In the genomic region with DNA sequence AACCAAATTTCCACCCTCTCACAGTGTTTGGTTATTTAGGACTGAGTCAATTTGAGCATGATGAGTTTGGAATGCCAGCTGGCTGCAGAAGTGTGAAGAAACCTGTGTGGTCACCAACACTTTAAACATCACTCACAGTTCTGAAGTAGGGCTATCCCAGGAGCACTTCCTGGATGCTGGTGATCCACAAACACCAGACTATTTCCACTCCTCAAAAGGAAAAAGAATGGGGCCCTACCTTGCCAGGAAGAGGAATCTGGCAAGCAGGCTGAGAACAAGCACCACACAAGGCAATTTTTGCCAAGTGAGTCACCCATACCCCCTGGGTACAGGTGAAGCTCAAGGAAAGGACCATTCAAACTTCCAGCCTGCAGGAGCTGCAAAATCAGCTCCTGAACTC, we compare ENCODE assay signal across 10 cellular contexts.
A peak's percentile ranks its signal among the peaks of the same experiment; 100 is the strongest.
DNase-seq lines count a peak whose midpoint lies in the region; ATAC-seq, FAIRE-seq and TF ChIP-seq lines count a peak whose summit lies in the region.
"Had no signal": no experiment of that assay in that cellular context is flagged by ENCODE, and none has a peak within 500 bp of the region (broad histone marks: within the 10 kb centered on the region; RNA-seq: fewer than 3 reads in every experiment).

No MANE protein-coding gene starts in this region.

- H3K27ac ChIP-seq in DOHH2 (ENCODE audit: low read depth, low read length) (peak overlapping the region; percentile 57), lower lobe of right lung (no peak overlapping the region), kidney (ENCODE audit: low read depth in 2 of 2, low read length in 2 of 2) (no peak overlapping the region), prostate gland (no peak overlapping the region)
- H3K27ac ChIP-seq: tibial artery had no signal

- H3K4me1 ChIP-seq in DOHH2 (ENCODE audit: control insufficient read depth, low read length) (peaks cover 53% of the 10 kb centered on the region), lower lobe of right lung (peaks cover 31% of the 10 kb centered on the region), kidney (ENCODE audit: control insufficient read depth in 1 of 2, insufficient read depth in 1 of 2, low read depth in 1 of 2, low read length in 2 of 2) (no peaks in the 10 kb centered on the region), prostate gland (replicated peaks) (no peaks in the 10 kb centered on the region)

- TF ChIP-seq CTCF in DOHH2 (IDR thresholded peaks at IDR 0.05; ENCODE audit: low read depth, low read length, poor library complexity, severe bottlenecking) (no peak), lower lobe of right lung (IDR thresholded peaks at IDR 0.05) (no peak), kidney (IDR thresholded peaks at IDR 0.05; ENCODE audit: borderline replicate concordance, extremely low read depth, insufficient read depth) (no peak), prostate gland (IDR thresholded peaks at IDR 0.05) (no peak)

- no peak for TF ChIP-seq POLR2A in prostate gland (IDR thresholded peaks at IDR 0.05)

- peaks cover 83% of the 10 kb centered on the region for H3K4me1 Mint-ChIP-seq in activated T-helper 2 cell treated with anti-CD3 and anti-CD28 coated beads, Interferon-gamma antibody, Interleukin-2, Interleukin-4, amounts not matched to agents 10 μg/mL and 5 μg/mL and 100 μg/mL, durations not matched to agents 14 hours and 24 hours and 36 hours (ENCODE audit: low read depth)

- FAIRE-seq in HTR-8/SVneo (lab: Jason Lieb, UNC) = peak; percentile 48
- no peak for FAIRE-seq in kidney (lab: Jason Lieb, UNC)
- FAIRE-seq: islet of Langerhans had no signal

- H4K20me1 ChIP-seq in DOHH2 (ENCODE audit: control insufficient read depth, insufficient read depth, low read depth, low read length) = no peaks in the 10 kb centered on the region

- H3K27me3 ChIP-seq in DOHH2 (ENCODE audit: control insufficient read depth, low read length) (no peaks in the 10 kb centered on the region), lower lobe of right lung (ENCODE audit: low read depth) (no peaks in the 10 kb centered on the region), prostate gland (replicated peaks; ENCODE audit: insufficient read depth) (no peaks in the 10 kb centered on the region)
- H3K27me3 ChIP-seq: tibial artery had no signal

- H3K9ac ChIP-seq in kidney (ENCODE audit: low read length in 2 of 2) = no peak overlapping the region

- H3K4me3 ChIP-seq in DOHH2 (ENCODE audit: low read length) (peak overlapping the region; percentile 39), lower lobe of right lung (no peak overlapping the region), kidney (ENCODE audit: low read length in 2 of 2) (no peak overlapping the region), prostate gland (no peak overlapping the region)
- H3K4me3 ChIP-seq: tibial artery had no signal

- peak overlapping the region; percentile 61 for H3K4me2 ChIP-seq in DOHH2 (ENCODE audit: low read length)

- no peak for DNase-seq in HTR-8/SVneo (ENCODE audit: insufficient read length, low spot score)
- no peak for DNase-seq in activated T-helper 2 cell treated with anti-CD3 and anti-CD28 coated beads, Interferon-gamma antibody, Interleukin-2, Interleukin-4, amounts not matched to agents 10 μg/mL and 5 μg/mL and 100 μg/mL, durations not matched to agents 14 hours and 24 hours and 36 hours (ENCODE audit: low spot score)
- no peak for DNase-seq in lower lobe of right lung
- DNase-seq in cerebellar nuclear complex (lab: John Stamatoyannopoulos, UW) = no peak
- DNase-seq in kidney = no peak
- no peak for DNase-seq in prostate gland (ENCODE audit: low spot score)
- DNase-seq in NCI-H1436 (lab: John Stamatoyannopoulos, UW) = no peak
- DNase-seq: tibial artery had no signal

- peaks cover 12% of the 10 kb centered on the region for H3K36me3 Mint-ChIP-seq in activated T-helper 2 cell treated with anti-CD3 and anti-CD28 coated beads, Interferon-gamma antibody, Interleukin-2, Interleukin-4, amounts not matched to agents 10 μg/mL and 5 μg/mL and 100 μg/mL, durations not matched to agents 14 hours and 24 hours and 36 hours (ENCODE audit: low read depth)

- ATAC-seq in lower lobe of right lung = peak; percentile 61 to 63

- peaks cover 6% of the 10 kb centered on the region for H3F3A ChIP-seq in DOHH2 (ENCODE audit: control insufficient read depth, insufficient read depth)

- H3K27me3 Mint-ChIP-seq in activated T-helper 2 cell treated with anti-CD3 and anti-CD28 coated beads, Interferon-gamma antibody, Interleukin-2, Interleukin-4, amounts not matched to agents 10 μg/mL and 5 μg/mL and 100 μg/mL, durations not matched to agents 14 hours and 24 hours and 36 hours (ENCODE audit: low read depth) = no peaks in the 10 kb centered on the region

- no peaks in the 10 kb centered on the region for H3K9me3 ChIP-seq in DOHH2 (ENCODE audit: control insufficient read depth, insufficient read depth, low read length)
- H3K9me3 ChIP-seq in lower lobe of right lung = no peaks in the 10 kb centered on the region
- no peaks in the 10 kb centered on the region for H3K9me3 ChIP-seq in kidney (ENCODE audit: control insufficient read depth in 1 of 2, low read length in 2 of 2)
- no peaks in the 10 kb centered on the region for H3K9me3 ChIP-seq in prostate gland
- H3K9me3 ChIP-seq: tibial artery had no signal

- H3K79me2 ChIP-seq in DOHH2 (ENCODE audit: control insufficient read depth, low read length) = no peaks in the 10 kb centered on the region

- H3K27ac Mint-ChIP-seq in activated T-helper 2 cell treated with anti-CD3 and anti-CD28 coated beads, Interferon-gamma antibody, Interleukin-2, Interleukin-4, amounts not matched to agents 10 μg/mL and 5 μg/mL and 100 μg/mL, durations not matched to agents 14 hours and 24 hours and 36 hours = peak overlapping the region; percentile 42

- intact Hi-C loops in activated T-helper 2 cell treated with anti-CD3 and anti-CD28 coated beads, Interferon-gamma antibody, Interleukin-2, Interleukin-4, amounts not matched to agents 10 μg/mL and 5 μg/mL and 100 μg/mL, durations not matched to agents 14 hours and 24 hours and 36 hours (cut with micrococcal nuclease) = loop anchor here (1.0 to 10.0 kb wide), 4 partner anchors 56 to 671 kb away; no protein-coding TSS in a partner anchor
- intact Hi-C loops in lower lobe of right lung (cut with DNase I) = no loop called here
- intact Hi-C loops in kidney (cut with DNase I) = no loop called here
- intact Hi-C loops in prostate gland (cut with DNase I) = no loop called here

- H3K36me3 ChIP-seq in DOHH2 (ENCODE audit: control insufficient read depth, low read length) (no peaks in the 10 kb centered on the region), lower lobe of right lung (no peaks in the 10 kb centered on the region), kidney (ENCODE audit: control insufficient read depth in 1 of 2, insufficient read depth in 2 of 2, low read length in 2 of 2) (no peaks in the 10 kb centered on the region), prostate gland (no peaks in the 10 kb centered on the region)
- H3K36me3 ChIP-seq: tibial artery had no signal

- H3K9me2 ChIP-seq in DOHH2 (replicated peaks; ENCODE audit: control insufficient read depth, low read length) = no peaks in the 10 kb centered on the region

- H3K9me3 Mint-ChIP-seq in activated T-helper 2 cell treated with anti-CD3 and anti-CD28 coated beads, Interferon-gamma antibody, Interleukin-2, Interleukin-4, amounts not matched to agents 10 μg/mL and 5 μg/mL and 100 μg/mL, durations not matched to agents 14 hours and 24 hours and 36 hours = peaks cover 10% of the 10 kb centered on the region

- H3K4me3 Mint-ChIP-seq in activated T-helper 2 cell treated with anti-CD3 and anti-CD28 coated beads, Interferon-gamma antibody, Interleukin-2, Interleukin-4, amounts not matched to agents 10 μg/mL and 5 μg/mL and 100 μg/mL, durations not matched to agents 14 hours and 24 hours and 36 hours (ENCODE audit: low read depth) = peak overlapping the region; percentile 64
